8 cellular contexts compared by ENCODE assay signal in the genomic region with DNA sequence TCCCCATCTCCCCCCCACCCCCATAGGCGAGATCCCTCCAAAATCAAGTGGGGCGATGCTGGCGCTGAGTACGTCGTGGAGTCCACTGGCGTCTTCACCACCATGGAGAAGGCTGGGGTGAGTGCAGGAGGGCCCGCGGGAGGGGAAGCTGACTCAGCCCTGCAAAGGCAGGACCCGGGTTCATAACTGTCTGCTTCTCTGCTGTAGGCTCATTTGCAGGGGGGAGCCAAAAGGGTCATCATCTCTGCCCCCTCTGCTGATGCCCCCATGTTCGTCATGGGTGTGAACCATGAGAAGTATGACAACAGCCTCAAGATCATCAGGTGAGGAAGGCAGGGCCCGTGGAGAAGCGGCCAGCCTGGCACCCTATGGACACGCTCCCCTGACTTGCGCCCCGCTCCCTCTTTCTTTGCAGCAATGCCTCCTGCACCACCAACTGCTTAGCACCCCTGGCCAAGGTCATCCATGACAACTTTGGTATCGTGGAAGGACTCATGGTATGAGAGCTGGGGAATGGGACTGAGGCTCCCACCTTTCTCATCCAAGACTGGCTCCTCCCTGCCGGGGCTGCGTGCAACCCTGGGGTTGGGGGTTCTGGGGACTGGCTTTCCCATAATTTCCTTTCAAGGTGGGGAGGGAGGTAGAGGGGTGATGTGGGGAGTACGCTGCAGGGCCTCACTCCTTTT. TPM values are rescaled to one million over a fixed set of nuclear protein-coding genes. Genes with fewer than 3 reads are reported as not detected.
DNase-seq lines count a peak whose midpoint lies in the region; TF ChIP-seq lines count a peak whose summit lies in the region.

No MANE protein-coding gene starts in this region.

- H3K27ac ChIP-seq in iPS-20b (ENCODE audit: low read length) (no peak overlapping the region), temporal lobe (ENCODE audit: low read depth, low read length) (peak overlapping the region; percentile 99), WERI-Rb-1 (no peak overlapping the region)

- H3K4me3 ChIP-seq in iPS-20b (ENCODE audit: low read length) (peak overlapping the region; percentile 95), WERI-Rb-1 (ENCODE audit: low read depth, low read length) (no peak overlapping the region)

- H3K9me3 ChIP-seq in iPS-20b (ENCODE audit: insufficient read depth, low read depth, low read length): no peaks in the 10 kb centered on the region
- no peaks in the 10 kb centered on the region for H3K9me3 ChIP-seq in WERI-Rb-1 (ENCODE audit: severe bottlenecking)

- H3K36me3 ChIP-seq in iPS-20b (ENCODE audit: insufficient read depth, low read depth, low read length) (peaks cover 45% of the 10 kb centered on the region), WERI-Rb-1 (peaks cover 73% of the 10 kb centered on the region)

- peak; percentile 13 for DNase-seq in activated T-cell treated with anti-CD3 and anti-CD28 coated beads for 24 hours (ENCODE audit: low read depth)
- no peak for DNase-seq in activated T-cell treated with anti-CD3 and anti-CD28 coated beads for 4 hours
- peak; percentile 37 for DNase-seq in activated T-cell treated with anti-CD3 and anti-CD28 coated beads, Interleukin-2, amount 50 U/mL, for 1 hour
- no peak for DNase-seq in NCI-H226
- no peak for DNase-seq in NCI-H524 treated with DMSO at 0.1 percent for 48 hours (lab: John Stamatoyannopoulos, UW)
- no peak for DNase-seq in WERI-Rb-1

- H3K27me3 ChIP-seq in iPS-20b (ENCODE audit: insufficient read depth, low read length) (no peaks in the 10 kb centered on the region), WERI-Rb-1 (ENCODE audit: insufficient read depth, low read depth, severe bottlenecking) (no peaks in the 10 kb centered on the region)

- H3K9ac ChIP-seq in iPS-20b (ENCODE audit: low read depth, low read length): peak overlapping the region; percentile 99; the same call in 1 of the 2 replicates

- peaks cover 14% of the 10 kb centered on the region for H3K4me1 ChIP-seq in iPS-20b (ENCODE audit: insufficient read depth, low read length)

- TF ChIP-seq CTCF in WERI-Rb-1 (IDR thresholded peaks at IDR 0.05; ENCODE audit: low read depth, low read length): no peak

RNA-seq across cellular contexts. Expression of a gene that starts 2.7 kb away (rescaled TPM):
- total RNA-seq in temporal lobe: 1,154 TPM

RNA-seq across cellular contexts. Expression of a gene that starts 18.8 kb away (rescaled TPM):
- total RNA-seq in temporal lobe: 4.9 TPM

RNA-seq across cellular contexts. Expression of a gene that starts 31.1 kb away (rescaled TPM):
- 8.4 TPM for total RNA-seq in temporal lobe

RNA-seq across cellular contexts. Expression of a gene that starts 43.1 kb away (rescaled TPM):
- 11.6 TPM for total RNA-seq in temporal lobe

RNA-seq across cellular contexts. Expression of a gene that starts 44.0 kb away (rescaled TPM):
- total RNA-seq in temporal lobe: 39.8 TPM

Comparison
In these comparisons a context has a peak if more than half of its experiments do, and no peak if none do; other contexts are left out.
1. DNase-seq: peak in activated T-cell treated with anti-CD3 and anti-CD28 coated beads for 24 hours (single experiment) and activated T-cell treated with anti-CD3 and anti-CD28 coated beads, Interleukin-2, amount 50 U/mL, for 1 hour (single experiment); none in activated T-cell treated with anti-CD3 and anti-CD28 coated beads for 4 hours (single experiment), NCI-H226 (single experiment), NCI-H524 treated with DMSO at 0.1 percent for 48 hours (single experiment) and WERI-Rb-1 (single experiment).